Comparison of ENCODE assay signal across 16 cellular contexts in genomic region chr15:70935631-70936030, GRCh38. TPM values are rescaled to one million over a fixed set of nuclear protein-coding genes. Genes with fewer than 3 reads are reported as not detected.
DNase-seq lines count a peak whose midpoint lies in the region; ATAC-seq and TF ChIP-seq lines count a peak whose summit lies in the region.
"Had no signal": no experiment of that assay in that cellular context is flagged by ENCODE, and none has a peak within 500 bp of the region (broad histone marks: within the 10 kb centered on the region; RNA-seq: fewer than 3 reads in every experiment).

No MANE protein-coding gene starts in this region.

- no peak overlapping the region for H2AFZ ChIP-seq in smooth muscle cell (ENCODE audit: low read depth)

- no peaks in the 10 kb centered on the region for H3K36me3 ChIP-seq in left ventricle myocardium inferior
- H3K36me3 ChIP-seq in smooth muscle cell (ENCODE audit: low read depth): no peaks in the 10 kb centered on the region
- no peaks in the 10 kb centered on the region for H3K36me3 ChIP-seq in naive thymus-derived CD4-positive, alpha-beta T cell (ENCODE audit: control insufficient read depth in 2 of 3, insufficient read depth in 3 of 3, low read length in 3 of 3)
- H3K36me3 ChIP-seq: BLaER1 had no signal

- H3K4me2 ChIP-seq in smooth muscle cell: no peak overlapping the region
- H3K4me2 ChIP-seq: BLaER1 had no signal

- H3K9me3 ChIP-seq in left ventricle myocardium inferior (replicated peaks): no peaks in the 10 kb centered on the region
- no peaks in the 10 kb centered on the region for H3K9me3 ChIP-seq in smooth muscle cell (replicated peaks; ENCODE audit: low read depth)
- H3K9me3 ChIP-seq in naive thymus-derived CD4-positive, alpha-beta T cell (ENCODE audit: control insufficient read depth in 2 of 3, low read length in 3 of 3): no peaks in the 10 kb centered on the region
- H3K9me3 ChIP-seq: BLaER1, Caco-2 had no signal

- no peak overlapping the region for H3K9ac ChIP-seq in smooth muscle cell (ENCODE audit: low read depth)
- H3K9ac ChIP-seq: BLaER1 had no signal

- no peaks in the 10 kb centered on the region for H3F3A ChIP-seq in smooth muscle cell (ENCODE audit: low read depth)

- CTCF ChIA-PET in naive thymus-derived CD4-positive, alpha-beta T cell (lab: Charles Lee): no interaction called here

- peaks cover 0 to 3% (median 0%) of the 10 kb centered on the region in 5 donors for H3K36me3 Mint-ChIP-seq in naive thymus-derived CD4-positive, alpha-beta T cell
- H3K36me3 Mint-ChIP-seq: CD4-positive, alpha-beta memory T cell; T-cell had no signal

- DNase-seq in left ventricle myocardium inferior (no peak), Right ventricle myocardium inferior (ENCODE audit: missing footprints) (no peak), NCI-H1105 (lab: John Stamatoyannopoulos, UW) (peak; percentile 10), smooth muscle cell (lab: John Stamatoyannopoulos, UW; ENCODE audit: unreplicated experiment) (no peak)
- DNase-seq in naive thymus-derived CD4-positive, alpha-beta T cell: no peak
- DNase-seq: ACHN; Caco-2; CD4-positive, alpha-beta memory T cell; DMS 273 treated with DMSO at 0.1 percent for 48 hours; GDM1; Kasumi-1; SIG-M5; T-cell had no signal

- peaks cover 23 to 34% (median 27%) of the 10 kb centered on the region in 5 donors for H3K27me3 Mint-ChIP-seq in naive thymus-derived CD4-positive, alpha-beta T cell

- intact Hi-C loops in left ventricle myocardium inferior (cut with micrococcal nuclease): no loop called here
- intact Hi-C loops in Right ventricle myocardium inferior (cut with DNase I): loop anchor here (5.0 kb wide), 1 partner anchor 72 kb away; no protein-coding TSS in a partner anchor
- intact Hi-C loops in naive thymus-derived CD4-positive, alpha-beta T cell (cut with micrococcal nuclease): no loop called here

- H3K4me1 ChIP-seq in left ventricle myocardium inferior: peaks cover 15% of the 10 kb centered on the region
- H3K4me1 ChIP-seq in smooth muscle cell (ENCODE audit: low read depth): no peaks in the 10 kb centered on the region
- no peaks in the 10 kb centered on the region for H3K4me1 ChIP-seq in naive thymus-derived CD4-positive, alpha-beta T cell (ENCODE audit: control insufficient read depth in 2 of 2, insufficient read depth in 2 of 2, low read length in 2 of 2)
- H3K4me1 ChIP-seq: Caco-2 had no signal

- no peak for TF ChIP-seq CTCF in left ventricle myocardium inferior (IDR thresholded peaks at IDR 0.05; ENCODE audit: borderline replicate concordance)
- no peak for TF ChIP-seq CTCF in VCaP (conservative IDR thresholded peaks at IDR 0.05)
- no peak for TF ChIP-seq CTCF in smooth muscle cell (IDR thresholded peaks at IDR 0.05; ENCODE audit: borderline replicate concordance, insufficient read depth, poor library complexity, severe bottlenecking)

- H3K4me3 ChIP-seq in left ventricle myocardium inferior (no peak overlapping the region), smooth muscle cell (no peak overlapping the region)
- no peak overlapping the region for H3K4me3 ChIP-seq in naive thymus-derived CD4-positive, alpha-beta T cell (ENCODE audit: low read length)
- H3K4me3 ChIP-seq: BLaER1 had no signal

- H3K4me3 Mint-ChIP-seq in naive thymus-derived CD4-positive, alpha-beta T cell: no peak overlapping the region
- H3K4me3 Mint-ChIP-seq: CD4-positive, alpha-beta memory T cell; T-cell had no signal

- no peaks in the 10 kb centered on the region for H3K4me1 Mint-ChIP-seq in naive thymus-derived CD4-positive, alpha-beta T cell
- H3K4me1 Mint-ChIP-seq: CD4-positive, alpha-beta memory T cell; T-cell had no signal

- H4K20me1 ChIP-seq in smooth muscle cell (ENCODE audit: low read depth): no peaks in the 10 kb centered on the region
- H4K20me1 ChIP-seq: BLaER1 had no signal

- H3K27me3 ChIP-seq in left ventricle myocardium inferior (ENCODE audit: low read depth) (no peaks in the 10 kb centered on the region), smooth muscle cell (ENCODE audit: low read depth) (no peaks in the 10 kb centered on the region)
- H3K27me3 ChIP-seq in naive thymus-derived CD4-positive, alpha-beta T cell (ENCODE audit: control insufficient read depth in 2 of 2, insufficient read depth in 2 of 2, low read length in 2 of 2): no peaks in the 10 kb centered on the region
- H3K27me3 ChIP-seq: BLaER1 had no signal

- ATAC-seq in Right ventricle myocardium inferior (no peak), HG02852 (IDR thresholded peaks at IDR 0.05; ENCODE audit: unreplicated experiment) (no peak)
- no peak for ATAC-seq in naive thymus-derived CD4-positive, alpha-beta T cell
- ATAC-seq: T-cell had no signal

- 85% methylated on average over 3 of the region's 3 CpGs for whole genome bisulfite sequencing in smooth muscle cell (ENCODE audit: low lambda C conversion rate)

- POLR2A ChIA-PET in naive thymus-derived CD4-positive, alpha-beta T cell (lab: Charles Lee): no interaction called here

- H3K79me2 ChIP-seq in smooth muscle cell (ENCODE audit: low read depth): no peaks in the 10 kb centered on the region

- no peak overlapping the region for H3K27ac Mint-ChIP-seq in naive thymus-derived CD4-positive, alpha-beta T cell
- H3K27ac Mint-ChIP-seq: CD4-positive, alpha-beta memory T cell; T-cell had no signal

- peaks cover 0 to 3% (median 0%) of the 10 kb centered on the region in 11 donors for H3K9me3 Mint-ChIP-seq in naive thymus-derived CD4-positive, alpha-beta T cell
- H3K9me3 Mint-ChIP-seq: CD4-positive, alpha-beta memory T cell; T-cell had no signal

- H3K27ac ChIP-seq in left ventricle myocardium inferior (replicated peaks) (peak overlapping the region; percentile 60), VCaP (peak overlapping the region; percentile 24; the same call in 1 of the 2 replicates), smooth muscle cell (ENCODE audit: low read depth) (no peak overlapping the region)
- H3K27ac ChIP-seq in naive thymus-derived CD4-positive, alpha-beta T cell (ENCODE audit: low read depth, low read length): no peak overlapping the region
- H3K27ac ChIP-seq: BLaER1 had no signal

RNA-seq across cellular contexts. Expression of gene LRRC49, which starts 43.0 kb away (rescaled TPM):
- 86.6 TPM for total RNA-seq in left ventricle myocardium inferior
- total RNA-seq in Right ventricle myocardium inferior: 70.9 TPM
- 5.2 and 8.3 TPM in 2 replicates for total RNA-seq in smooth muscle cell
- polyA plus RNA-seq in smooth muscle cell: 3.1 and 5.0 TPM in 2 replicates
- not detected for total RNA-seq in naive thymus-derived CD4-positive, alpha-beta T cell
- polyA plus RNA-seq in naive thymus-derived CD4-positive, alpha-beta T cell: not detected

RNA-seq across cellular contexts. Expression of gene THAP10, which starts 43.4 kb away (rescaled TPM):
- total RNA-seq in left ventricle myocardium inferior: 5.6 TPM
- 3.7 TPM for total RNA-seq in Right ventricle myocardium inferior
- 2.0 and 4.0 TPM in 2 replicates for total RNA-seq in smooth muscle cell
- 0.31 and 2.1 TPM in 2 replicates for polyA plus RNA-seq in smooth muscle cell
- total RNA-seq in naive thymus-derived CD4-positive, alpha-beta T cell: under 1 TPM in 1 of 5 experiments, not detected in 4; 0.24 TPM
- polyA plus RNA-seq in naive thymus-derived CD4-positive, alpha-beta T cell: not detected

Comparison
In these comparisons a context has a peak if more than half of its experiments do, and no peak if none do; other contexts are left out.
1. H3K27ac ChIP-seq: peak in left ventricle myocardium inferior (single experiment) and VCaP (single experiment); none in smooth muscle cell (single experiment) and naive thymus-derived CD4-positive, alpha-beta T cell (single experiment).